ENCODE assay signal across 1 cellular context in genomic region chr12:93727911-93728310, GRCh38.
TF ChIP-seq lines count a peak whose summit lies in the region.

No MANE protein-coding gene starts in this region.

TF ChIP-seq in K562, 482 proteins besides CTCF, POLR2A, EP300 and RAD21 (continued from another document):
- TF ChIP-seq RBM14 (IDR thresholded peaks at IDR 0.05; ENCODE audit: borderline replicate concordance, insufficient read depth, low read depth, low read length) (no peak), PCBP2 (IDR thresholded peaks at IDR 0.05; ENCODE audit: low read depth, low read length, poor library complexity, severe bottlenecking) (no peak)
